ENCODE assay signal across 1 cellular context in the genomic region with DNA sequence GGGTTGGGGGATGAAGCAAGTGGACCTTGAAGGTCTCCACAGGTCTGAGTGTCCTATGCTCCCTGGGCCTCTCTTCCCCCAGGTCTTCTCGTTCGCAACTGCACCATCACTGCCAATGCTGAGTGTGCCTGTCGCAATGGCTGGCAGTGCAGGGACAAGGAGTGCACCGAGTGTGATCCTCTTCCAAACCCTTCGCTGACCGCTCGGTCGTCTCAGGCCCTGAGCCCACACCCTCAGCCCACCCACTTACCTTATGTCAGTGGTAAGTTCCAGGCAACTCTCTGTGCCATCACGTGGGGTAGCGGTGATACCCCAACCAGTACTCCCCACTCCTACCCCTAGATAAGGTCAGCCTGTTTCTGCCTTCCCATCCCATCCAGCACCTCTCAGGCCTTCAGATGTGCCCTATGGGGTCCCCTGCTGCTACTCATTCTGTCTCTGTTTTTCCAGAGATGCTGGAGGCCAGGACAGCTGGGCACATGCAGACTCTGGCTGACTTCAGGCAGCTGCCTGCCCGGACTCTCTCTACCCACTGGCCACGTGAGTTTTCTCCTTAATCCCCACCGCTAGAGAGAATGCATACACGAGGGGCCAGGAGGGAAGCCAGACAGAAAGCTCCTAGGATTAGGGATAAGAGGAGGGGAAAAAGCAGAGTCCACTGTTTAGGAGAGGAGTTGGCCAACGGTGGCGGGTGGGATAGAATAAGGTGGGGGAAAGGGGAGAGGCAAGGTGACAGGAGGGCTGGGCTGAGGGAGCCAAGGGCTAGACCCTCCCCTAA.
TF ChIP-seq lines count a peak whose summit lies in the region.

No MANE protein-coding gene starts in this region.

TF ChIP-seq in H1, 55 proteins besides CTCF, POLR2A, EP300 and RAD21:
- TF ChIP-seq BACH1 (IDR thresholded peaks at IDR 0.05; ENCODE audit: low read length) (no peak), RFX5 (IDR thresholded peaks at IDR 0.05; ENCODE audit: borderline replicate concordance, low read depth, low read length) (no peak), KDM5A (IDR thresholded peaks at IDR 0.05; ENCODE audit: low read length) (no peak), PHF8 (conservative IDR thresholded peaks at IDR 0.05; ENCODE audit: low read depth, low read length) (no peak), RBBP5 (IDR thresholded peaks at IDR 0.05; ENCODE audit: borderline replicate concordance, low read depth, low read length) (no peak), TCF12 (IDR thresholded peaks at IDR 0.05; ENCODE audit: low read depth, low read length) (no peak), SP2 (IDR thresholded peaks at IDR 0.05; ENCODE audit: low read length) (no peak), KDM1A (IDR thresholded peaks at IDR 0.05; ENCODE audit: borderline replicate concordance, low read length) (no peak), JUN (IDR thresholded peaks at IDR 0.05; ENCODE audit: low read depth, low read length) (no peak), JUND (IDR thresholded peaks at IDR 0.05; ENCODE audit: low read length) (no peak), SAP30 (IDR thresholded peaks at IDR 0.05; ENCODE audit: insufficient read depth, insufficient replicate concordance, low read length) (no peak), MAFK (IDR thresholded peaks at IDR 0.05; ENCODE audit: low read depth, low read length) (no peak), TBP (IDR thresholded peaks at IDR 0.05; ENCODE audit: low read depth, low read length) (no peak), ZNF274 (IDR thresholded peaks at IDR 0.05; ENCODE audit: borderline replicate concordance, extremely low read depth, low read length) (no peak), GABPA (IDR thresholded peaks at IDR 0.05; ENCODE audit: borderline replicate concordance, insufficient read depth, low read length) (no peak), SP1 (IDR thresholded peaks at IDR 0.05; ENCODE audit: low read depth, low read length) (no peak), SUZ12 (IDR thresholded peaks at IDR 0.05; ENCODE audit: low read length) (no peak)
- TF ChIP-seq, protein P1, sequence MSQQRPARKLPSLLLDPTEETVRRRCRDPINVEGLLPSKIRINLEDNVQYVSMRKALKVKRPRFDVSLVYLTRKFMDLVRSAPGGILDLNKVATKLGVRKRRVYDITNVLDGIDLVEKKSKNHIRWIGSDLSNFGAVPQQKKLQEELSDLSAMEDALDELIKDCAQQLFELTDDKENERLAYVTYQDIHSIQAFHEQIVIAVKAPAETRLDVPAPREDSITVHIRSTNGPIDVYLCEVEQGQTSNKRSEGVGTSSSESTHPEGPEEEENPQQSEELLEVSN (IDR thresholded peaks at IDR 0.05), result no peak
